18 cellular contexts compared by ENCODE assay signal in genomic region chr11:43866969-43867368, GRCh38. TPM values are rescaled to one million over a fixed set of nuclear protein-coding genes. Genes with fewer than 3 reads are reported as not detected.
DNase-seq lines count a peak whose midpoint lies in the region; ATAC-seq, FAIRE-seq and TF ChIP-seq lines count a peak whose summit lies in the region.
"Had no signal": no experiment of that assay in that cellular context is flagged by ENCODE, and none has a peak within 500 bp of the region (broad histone marks: within the 10 kb centered on the region; RNA-seq: fewer than 3 reads in every experiment).

No MANE protein-coding gene starts in this region.

- no peaks in the 10 kb centered on the region for H3K9me3 Mint-ChIP-seq in astrocyte (ENCODE audit: unreplicated experiment)
- H3K9me3 Mint-ChIP-seq in naive thymus-derived CD8-positive, alpha-beta T cell = peaks cover 0 to 4% (median 0%) of the 10 kb centered on the region in 9 donors
- H3K9me3 Mint-ChIP-seq in T-helper 2 cell treated with Interferon-gamma antibody and Interleukin-4, amounts not matched to agents 5 μg/mL and 100 μg/mL, for 36 hours = peaks cover 11% of the 10 kb centered on the region

- H3K9me3 ChIP-seq in astrocyte (ENCODE audit: insufficient read depth, low read depth, low read length) = no peaks in the 10 kb centered on the region
- H3K9me3 ChIP-seq: Caco-2, HAP-1 had no signal

- H3K27ac ChIP-seq in astrocyte (ENCODE audit: low read depth, low read length) = no peak overlapping the region

- H3K79me2 ChIP-seq in astrocyte (ENCODE audit: insufficient read depth, low read length) = no peaks in the 10 kb centered on the region

- no peak overlapping the region for H3K9ac ChIP-seq in astrocyte (ENCODE audit: low read length)

- no peak overlapping the region for H2AFZ ChIP-seq in astrocyte (ENCODE audit: low read depth, low read length)

- peaks cover 8% of the 10 kb centered on the region for H3K27me3 Mint-ChIP-seq in astrocyte (ENCODE audit: low read depth, unreplicated experiment)
- peaks cover 3 to 19% (median 11%) of the 10 kb centered on the region in 5 donors for H3K27me3 Mint-ChIP-seq in naive thymus-derived CD8-positive, alpha-beta T cell
- peaks cover 45% of the 10 kb centered on the region for H3K27me3 Mint-ChIP-seq in T-helper 2 cell treated with Interferon-gamma antibody and Interleukin-4, amounts not matched to agents 5 μg/mL and 100 μg/mL, for 36 hours (ENCODE audit: low read depth)

- H4K20me1 ChIP-seq in astrocyte (ENCODE audit: insufficient read depth, low read length) = no peaks in the 10 kb centered on the region

- peaks cover 10% of the 10 kb centered on the region for H3K27me3 ChIP-seq in astrocyte (ENCODE audit: insufficient read depth, low read length)

- no peak for ATAC-seq in GM19455 (IDR thresholded peaks at IDR 0.05; ENCODE audit: unreplicated experiment)
- no peak for ATAC-seq in naive thymus-derived CD8-positive, alpha-beta T cell
- ATAC-seq: CD8-positive, alpha-beta T cell had no signal

- H3K4me3 Mint-ChIP-seq in astrocyte (ENCODE audit: unreplicated experiment) = no peak overlapping the region
- H3K4me3 Mint-ChIP-seq in naive thymus-derived CD8-positive, alpha-beta T cell = no peak overlapping the region
- no peak overlapping the region for H3K4me3 Mint-ChIP-seq in T-helper 2 cell treated with Interferon-gamma antibody and Interleukin-4, amounts not matched to agents 5 μg/mL and 100 μg/mL, for 36 hours
- H3K4me3 Mint-ChIP-seq: CD4-positive, CD25-positive, alpha-beta regulatory T cell; CD8-positive, alpha-beta T cell had no signal

- CTCF ChIA-PET in HEK293T (lab: Yijun Ruan, JAX) = no interaction called here

- POLR2A ChIA-PET in naive thymus-derived CD8-positive, alpha-beta T cell (lab: Charles Lee) = no interaction called here
- POLR2A ChIA-PET in HEK293T (lab: Yijun Ruan, JAX) = no interaction called here

- DNase-seq in astrocyte (ENCODE audit: low read depth) (no peak), frontal cortex (ENCODE audit: low spot score in 2 of 2) (no peak), HEK293T (ENCODE audit: extremely low spot score) (no peak)
- DNase-seq in naive thymus-derived CD8-positive, alpha-beta T cell = no peak
- no peak for DNase-seq in T-helper 2 cell treated with Interferon-gamma antibody and Interleukin-4, amounts not matched to agents 5 μg/mL and 100 μg/mL, for 36 hours (ENCODE audit: low spot score)
- DNase-seq: 8988T; C1 segment of cervical spinal cord; Caco-2; CD4-positive, CD25-positive, alpha-beta regulatory T cell; CD8-positive, alpha-beta T cell; DMS 273 treated with DMSO at 0.1 percent for 48 hours; DMS79 treated with DMSO at 0.1 percent for 48 hours; GOT3 had no signal

- H3K4me3 ChIP-seq in astrocyte (ENCODE audit: insufficient read depth, low read depth, low read length) = no peak overlapping the region
- H3K4me3 ChIP-seq: HAP-1 had no signal

- no peaks in the 10 kb centered on the region for H3K36me3 ChIP-seq in astrocyte (ENCODE audit: insufficient read depth, low read length)
- H3K36me3 ChIP-seq: HAP-1 had no signal

- TF ChIP-seq CTCF in astrocyte (IDR thresholded peaks at IDR 0.05; ENCODE audit: insufficient read depth, low read depth, low read length) = no peak

- FAIRE-seq in G401.6 (lab: Jason Lieb, UNC) (peak; percentile 25), astrocyte (lab: Jason Lieb, UNC) (no peak), frontal cortex (lab: Jason Lieb, UNC) (peak; percentile 83)
- FAIRE-seq: GM12892, H54 had no signal

- H3K4me2 ChIP-seq in astrocyte (ENCODE audit: low read length) = no peak overlapping the region

- H3K4me1 Mint-ChIP-seq in astrocyte (ENCODE audit: low read depth, unreplicated experiment) = peaks cover 22% of the 10 kb centered on the region
- peaks cover 12 to 20% (median 17%) of the 10 kb centered on the region in 4 donors for H3K4me1 Mint-ChIP-seq in naive thymus-derived CD8-positive, alpha-beta T cell
- H3K4me1 Mint-ChIP-seq in T-helper 2 cell treated with Interferon-gamma antibody and Interleukin-4, amounts not matched to agents 5 μg/mL and 100 μg/mL, for 36 hours (ENCODE audit: low read depth) = peaks cover 22% of the 10 kb centered on the region

- H3K27ac Mint-ChIP-seq in astrocyte (ENCODE audit: unreplicated experiment) = peak overlapping the region; percentile 30
- H3K27ac Mint-ChIP-seq in naive thymus-derived CD8-positive, alpha-beta T cell = no peak overlapping the region
- no peak overlapping the region for H3K27ac Mint-ChIP-seq in T-helper 2 cell treated with Interferon-gamma antibody and Interleukin-4, amounts not matched to agents 5 μg/mL and 100 μg/mL, for 36 hours
- H3K27ac Mint-ChIP-seq: CD4-positive, CD25-positive, alpha-beta regulatory T cell; CD8-positive, alpha-beta T cell had no signal

- H3K4me1 ChIP-seq in astrocyte (ENCODE audit: insufficient read depth, low read length) = no peaks in the 10 kb centered on the region
- H3K4me1 ChIP-seq: Caco-2, HAP-1 had no signal

- H3K36me3 Mint-ChIP-seq in astrocyte (ENCODE audit: low read depth, unreplicated experiment) = no peaks in the 10 kb centered on the region
- H3K36me3 Mint-ChIP-seq in naive thymus-derived CD8-positive, alpha-beta T cell = peaks cover 0 to 3% (median 0%) of the 10 kb centered on the region in 3 donors
- peaks cover 6% of the 10 kb centered on the region for H3K36me3 Mint-ChIP-seq in T-helper 2 cell treated with Interferon-gamma antibody and Interleukin-4, amounts not matched to agents 5 μg/mL and 100 μg/mL, for 36 hours (ENCODE audit: low read depth)
- H3K36me3 Mint-ChIP-seq: CD4-positive, CD25-positive, alpha-beta regulatory T cell; CD8-positive, alpha-beta T cell had no signal

TF ChIP-seq in HEK293T, 16 proteins besides CTCF, POLR2A, EP300 and RAD21:
- TF ChIP-seq FOXK2 (IDR thresholded peaks at IDR 0.05) (no peak), FOXA1 (IDR thresholded peaks at IDR 0.05) (no peak)
TF ChIP-seq in HEK293T: peak in this region for 0.

RNA-seq across cellular contexts. Expression of gene ALKBH3, which starts 13.7 kb away (rescaled TPM):
- total RNA-seq in astrocyte = 24.8 and 30.5 TPM in 2 replicates
- 16.7 TPM for total RNA-seq in frontal cortex
- 10 to 100 TPM; 44.9 to 55.0 TPM for total RNA-seq in naive thymus-derived CD8-positive, alpha-beta T cell
- polyA plus RNA-seq in naive thymus-derived CD8-positive, alpha-beta T cell = 10 to 100 TPM; 37.6 to 45.2 (median 40.4) TPM
